ENCODE assay signal across 8 cellular contexts in genomic region chr13:48304132-48304876, GRCh38. TPM values are rescaled to one million over a fixed set of nuclear protein-coding genes. Genes with fewer than 3 reads are reported as not detected.
A peak's percentile ranks its signal among the peaks of the same experiment; 100 is the strongest.
DNase-seq lines count a peak whose midpoint lies in the region; ATAC-seq and TF ChIP-seq lines count a peak whose summit lies in the region.

No MANE protein-coding gene starts in this region.

- H3K4me3 ChIP-seq in AG04450 (ENCODE audit: low read depth, low read length), result peak overlapping the region; percentile 62

- H3K9me3 Mint-ChIP-seq in activated CD8-positive, alpha-beta T cell treated with anti-CD3 and anti-CD28 coated beads, Interleukin-2, amount 10 ng/mL, durations not matched to agents 7 days and 5 days (ENCODE audit: insufficient read depth), result no peaks in the 10 kb centered on the region
- no peaks in the 10 kb centered on the region for H3K9me3 Mint-ChIP-seq in natural killer cell

- peaks cover 31% of the 10 kb centered on the region for H3K36me3 Mint-ChIP-seq in activated CD8-positive, alpha-beta T cell treated with anti-CD3 and anti-CD28 coated beads, Interleukin-2, amount 10 ng/mL, durations not matched to agents 7 days and 5 days (ENCODE audit: low read depth)
- H3K36me3 Mint-ChIP-seq in natural killer cell, result peaks cover 7% of the 10 kb centered on the region

- POLR2A ChIA-PET in AG04450 (lab: Yijun Ruan, JAX), result interaction anchor here (1.5 kb wide), 1 partner anchor 71 kb away, joined by 8 read pairs; the partner anchor contains the start of gene ITM2B
- POLR2A ChIA-PET in activated CD8-positive, alpha-beta T cell treated with anti-CD3 and anti-CD28 coated beads, Interleukin-2, amount 10 ng/mL, durations not matched to agents 7 days and 5 days (lab: Charles Lee), result interaction anchor here (0.6 to 1.8 kb wide), 12 partner anchors 14 to 464 kb away, joined by 3 to 12 read pairs (median 3); partner anchors contain the start of gene MED4

- TF ChIP-seq CTCF in AG04450 (IDR thresholded peaks at IDR 0.05; ENCODE audit: low read depth, low read length) (no peak), GM10266 (IDR thresholded peaks at IDR 0.05; ENCODE audit: control insufficient read depth, insufficient read depth, low read depth, missing control alignments) (no peak), natural killer cell (IDR thresholded peaks at IDR 0.05) (no peak)

- CTCF ChIA-PET in AG04450 (lab: Charles Lee), result interaction anchor here (0.8 kb wide), 1 partner anchor 29 kb away, joined by 3 read pairs; no protein-coding TSS in a partner anchor
- CTCF ChIA-PET in activated CD8-positive, alpha-beta T cell treated with anti-CD3 and anti-CD28 coated beads, Interleukin-2, amount 10 ng/mL, durations not matched to agents 7 days and 5 days (lab: Charles Lee), result interaction anchor here (3.2 kb wide), 1 partner anchor 265 kb away, joined by 10 read pairs; no protein-coding TSS in a partner anchor

- peaks cover 32% of the 10 kb centered on the region for H3K4me1 Mint-ChIP-seq in activated CD8-positive, alpha-beta T cell treated with anti-CD3 and anti-CD28 coated beads, Interleukin-2, amount 10 ng/mL, durations not matched to agents 7 days and 5 days (ENCODE audit: low read depth)
- peaks cover 26 to 34% of the 10 kb centered on the region in 2 donors for H3K4me1 Mint-ChIP-seq in natural killer cell

- H3K27ac Mint-ChIP-seq in activated CD8-positive, alpha-beta T cell treated with anti-CD3 and anti-CD28 coated beads, Interleukin-2, amount 10 ng/mL, durations not matched to agents 7 days and 5 days, result peak overlapping the region; percentile 98
- H3K27ac Mint-ChIP-seq in natural killer cell, result peak overlapping the region; percentile 97 to 98

- peak; percentile 29 for ATAC-seq in activated CD8-positive, alpha-beta T cell treated with anti-CD3 and anti-CD28 coated beads, Interleukin-2, amount 10 ng/mL, durations not matched to agents 7 days and 5 days
- ATAC-seq in natural killer cell, result peak in 2 of 3 donors; percentile 9 to 33

- DNase-seq in AG04450 (ENCODE audit: low read depth, low spot score), result peak; percentile 7
- DNase-seq in GM10266 (ENCODE audit: extremely low spot score), result peak; percentile 88
- DNase-seq in HCEC 1CT, result peak; percentile 30
- DNase-seq in LHCN-M2 (ENCODE audit: low read depth), result peak; percentile 58
- DNase-seq in activated CD8-positive, alpha-beta T cell treated with anti-CD3 and anti-CD28 coated beads, Interleukin-2, amount 10 ng/mL, durations not matched to agents 7 days and 5 days, result peak; percentile 51
- peak; percentile 64 for DNase-seq in fibroblast of peridontal ligament (ENCODE audit: extremely low read depth)
- peak; percentile 34 for DNase-seq in natural killer cell
- DNase-seq in NCI-H774 (lab: John Stamatoyannopoulos, UW), result no peak

- H3K4me3 Mint-ChIP-seq in activated CD8-positive, alpha-beta T cell treated with anti-CD3 and anti-CD28 coated beads, Interleukin-2, amount 10 ng/mL, durations not matched to agents 7 days and 5 days, result peak overlapping the region; percentile 94
- H3K4me3 Mint-ChIP-seq in natural killer cell, result peak overlapping the region; percentile 89

- H3K27me3 ChIP-seq in AG04450 (ENCODE audit: control insufficient read depth, insufficient read depth, low read length), result no peaks in the 10 kb centered on the region

- H3K27ac ChIP-seq in AG04450 (ENCODE audit: low read depth, low read length), result peak overlapping the region; percentile 99

- H3K9me3 ChIP-seq in AG04450 (ENCODE audit: control insufficient read depth, insufficient read depth, low read length), result no peaks in the 10 kb centered on the region; the same call in 1 of the 2 replicates

- H3K27me3 Mint-ChIP-seq in activated CD8-positive, alpha-beta T cell treated with anti-CD3 and anti-CD28 coated beads, Interleukin-2, amount 10 ng/mL, durations not matched to agents 7 days and 5 days (ENCODE audit: low read depth), result no peaks in the 10 kb centered on the region
- no peaks in the 10 kb centered on the region for H3K27me3 Mint-ChIP-seq in natural killer cell (ENCODE audit: low read depth in 2 of 2)

- intact Hi-C loops in natural killer cell (cut with micrococcal nuclease), result loop anchor here (5.0 to 10.0 kb wide), 4 partner anchors 67 to 267 kb away; partner anchors contain the start of gene NUDT15

RNA-seq across cellular contexts. Expression of gene RB1, which starts 0.8 kb away (rescaled TPM):
- 20.3 and 27.3 TPM in 2 replicates for polyA plus RNA-seq in AG04450 (2011; rRNA removed)
- 7.0 and 12.0 TPM in 2 replicates for polyA minus RNA-seq in AG04450 (2011; rRNA and poly(A)+ RNA removed)
- total RNA-seq in LHCN-M2 (2014; rRNA removed), result 50.6 and 58.2 TPM in 2 replicates
- polyA plus RNA-seq in LHCN-M2 (2012), result 13.2 TPM
- 10 to 100 TPM; 61.7 to 64.6 TPM for total RNA-seq in activated CD8-positive, alpha-beta T cell treated with anti-CD3 and anti-CD28 coated beads, Interleukin-2, amount 10 ng/mL, durations not matched to agents 7 days and 5 days
- total RNA-seq in natural killer cell, result 10 to 100 TPM; 25.5 to 28.3 (median 26.9) TPM
